In the genomic region with DNA sequence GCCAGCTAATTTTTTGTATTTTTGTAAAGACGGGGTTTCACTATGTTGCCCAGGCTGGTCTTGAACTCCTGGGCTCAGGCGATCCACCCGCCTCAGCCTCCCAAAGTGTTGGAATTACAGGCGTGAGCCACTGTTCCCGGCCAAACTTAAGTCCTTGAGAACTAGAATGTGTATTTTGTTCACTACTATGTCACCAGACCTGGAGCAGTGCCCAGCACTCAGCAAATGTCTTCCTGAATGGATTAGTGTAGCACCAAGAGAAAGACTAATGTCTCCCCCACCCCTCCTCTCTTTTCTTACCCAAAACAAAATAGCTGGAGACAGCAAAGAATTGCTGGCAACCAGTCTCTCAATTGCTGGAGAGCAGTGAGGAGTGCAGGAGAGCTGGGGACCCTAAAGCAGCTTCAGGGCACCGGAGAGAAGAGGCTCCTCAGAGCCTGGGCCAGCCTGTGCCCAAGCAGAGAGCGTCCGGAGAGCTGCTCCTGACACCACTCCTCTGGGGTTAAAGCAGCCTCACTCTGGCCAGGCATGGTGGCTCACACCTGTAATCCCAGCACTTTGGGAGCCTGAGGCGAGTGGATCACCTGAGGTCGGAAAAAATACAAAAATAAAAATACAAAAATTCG, we compare ENCODE assay signal across 9 cellular contexts. TPM values are rescaled to one million over a fixed set of nuclear protein-coding genes. Genes with fewer than 3 reads are reported as not detected.
A peak's percentile ranks its signal among the peaks of the same experiment; 100 is the strongest.
DNase-seq lines count a peak whose midpoint lies in the region; ATAC-seq and TF ChIP-seq lines count a peak whose summit lies in the region.
"Had no signal": no experiment of that assay in that cellular context is flagged by ENCODE, and none has a peak within 500 bp of the region (broad histone marks: within the 10 kb centered on the region; RNA-seq: fewer than 3 reads in every experiment).

No MANE protein-coding gene starts in this region.

- H3K9me3 ChIP-seq in lung (ENCODE audit: control insufficient read depth in 2 of 2, insufficient read depth in 1 of 2, low read length in 1 of 2) (no peaks in the 10 kb centered on the region), tibial artery (no peaks in the 10 kb centered on the region), hepatocyte (ENCODE audit: low read depth) (no peaks in the 10 kb centered on the region)

- no peak for ATAC-seq in lung (ENCODE audit: insufficient read depth, low FRiP score)
- ATAC-seq: activated CD4-positive, alpha-beta T cell treated with anti-CD3 and anti-CD28 coated beads for 36 hours had no signal

- no peak overlapping the region for H2AFZ ChIP-seq in hepatocyte

- no peak for TF ChIP-seq CTCF in lung (IDR thresholded peaks at IDR 0.05; ENCODE audit: control extremely low read depth, extremely low read depth)
- no peak for TF ChIP-seq CTCF in tibial artery (IDR thresholded peaks at IDR 0.05)
- no peak for TF ChIP-seq CTCF in hepatocyte (IDR thresholded peaks at IDR 0.05; ENCODE audit: poor library complexity)

- peak; percentile 5 for DNase-seq in NCI-H82 (lab: John Stamatoyannopoulos, UW)
- no peak for DNase-seq in NCI-H82 treated with DMSO at 0.1 percent for 48 hours (lab: John Stamatoyannopoulos, UW; ENCODE audit: unreplicated experiment)
- no peak for DNase-seq in epithelial cell of prostate (ENCODE audit: low read depth, low spot score)
- DNase-seq in lung (ENCODE audit: low spot score) = peak; percentile 69
- DNase-seq in tibial artery = peak; percentile 48 to 75
- no peak for DNase-seq in activated CD4-positive, alpha-beta T cell treated with anti-CD3 and anti-CD28 coated beads for 48 hours
- DNase-seq in mucosa of gallbladder (ENCODE audit: low spot score) = no peak
- DNase-seq in hepatocyte (ENCODE audit: low spot score) = no peak
- DNase-seq: activated CD4-positive, alpha-beta T cell treated with anti-CD3 and anti-CD28 coated beads for 36 hours had no signal

- 57 to 73% methylated on average over 11 of the region's 11 CpGs for WGBS in lung, 2 donors
- WGBS in hepatocyte (ENCODE audit: low lambda C conversion rate, missing lambda C conversion rate) = 83% methylated on average over 11 of the region's 11 CpGs

- no peaks in the 10 kb centered on the region for H4K20me1 ChIP-seq in hepatocyte (ENCODE audit: insufficient read depth, poor library complexity, severe bottlenecking)

- H3K4me2 ChIP-seq in hepatocyte = no peak overlapping the region

- H3K79me2 ChIP-seq in hepatocyte = no peaks in the 10 kb centered on the region

- intact Hi-C loops in tibial artery (cut with DNase I; ENCODE audit: low total_unique reads) = no loop called here

- H3K9me2 ChIP-seq in hepatocyte (replicated peaks; ENCODE audit: insufficient read depth) = no peaks in the 10 kb centered on the region

- H3K36me3 ChIP-seq in lung (ENCODE audit: control insufficient read depth in 2 of 2, insufficient read depth in 2 of 2, low read length in 2 of 2) (no peaks in the 10 kb centered on the region), tibial artery (no peaks in the 10 kb centered on the region), hepatocyte (replicated peaks; ENCODE audit: insufficient read depth, low read depth) (no peaks in the 10 kb centered on the region)

- no peak overlapping the region for H3K4me3 ChIP-seq in lung
- H3K4me3 ChIP-seq in tibial artery = no peak overlapping the region
- H3K4me3 ChIP-seq in hepatocyte = no peak overlapping the region

- H3K4me1 ChIP-seq in lung (ENCODE audit: control insufficient read depth in 2 of 2, insufficient read depth in 2 of 2, low read length in 2 of 2) (peaks cover 0 to 2% of the 10 kb centered on the region in 2 donors), tibial artery (no peaks in the 10 kb centered on the region), hepatocyte (ENCODE audit: insufficient read depth) (no peaks in the 10 kb centered on the region)

- no peaks in the 10 kb centered on the region for H3K27me3 ChIP-seq in lung (ENCODE audit: control insufficient read depth, insufficient read depth)
- peaks cover 0 to 5% of the 10 kb centered on the region in 2 donors for H3K27me3 ChIP-seq in tibial artery
- H3K27me3 ChIP-seq in hepatocyte = no peaks in the 10 kb centered on the region

- H3K27ac ChIP-seq in epithelial cell of prostate (peak overlapping the region; percentile 2), lung (ENCODE audit: low read depth in 1 of 2, low read length in 1 of 2) (peak overlapping the region; percentile 4 to 76), tibial artery (no peak overlapping the region), hepatocyte (no peak overlapping the region)

RNA-seq across cellular contexts. Expression of a gene that starts 14.9 kb away (rescaled TPM):
- total RNA-seq in lung (1 to 10 TPM in 1 of 2 donors, not detected in 1; 1.3 TPM), mucosa of gallbladder (0.92 TPM), hepatocyte (4.2 and 5.5 TPM in 2 replicates)
- polyA plus RNA-seq in lung (under 1 TPM; 0.25 to 0.75 TPM), hepatocyte (3.5 and 4.3 TPM in 2 replicates)
- total RNA-seq: activated CD4-positive, alpha-beta T cell treated with anti-CD3 and anti-CD28 coated beads for 36 hours had no signal

RNA-seq across cellular contexts. Expression of a gene that starts 50.3 kb away (rescaled TPM):
- 100 to 1,000 TPM; 120 to 128 TPM for total RNA-seq in lung
- polyA plus RNA-seq in lung = 100 to 1,000 TPM; 109 to 199 TPM
- 114 TPM for total RNA-seq in mucosa of gallbladder
- total RNA-seq in hepatocyte = 145 and 191 TPM in 2 replicates
- 122 and 146 TPM in 2 replicates for polyA plus RNA-seq in hepatocyte

Comparison
In these comparisons a context has a peak if more than half of its experiments do, and no peak if none do; other contexts are left out.
1. DNase-seq: peak in NCI-H82 (single experiment), lung (single experiment) and tibial artery (2 of 2); none in NCI-H82 treated with DMSO at 0.1 percent for 48 hours (single experiment), epithelial cell of prostate (single experiment), activated CD4-positive, alpha-beta T cell treated with anti-CD3 and anti-CD28 coated beads for 48 hours (single experiment), mucosa of gallbladder (single experiment) and hepatocyte (single experiment).
2. H3K27ac ChIP-seq: peak in epithelial cell of prostate (single experiment) and lung (2 of 2); none in tibial artery (0 of 2) and hepatocyte (single experiment).